ENCODE assay signal across 1 cellular context in the genomic region with DNA sequence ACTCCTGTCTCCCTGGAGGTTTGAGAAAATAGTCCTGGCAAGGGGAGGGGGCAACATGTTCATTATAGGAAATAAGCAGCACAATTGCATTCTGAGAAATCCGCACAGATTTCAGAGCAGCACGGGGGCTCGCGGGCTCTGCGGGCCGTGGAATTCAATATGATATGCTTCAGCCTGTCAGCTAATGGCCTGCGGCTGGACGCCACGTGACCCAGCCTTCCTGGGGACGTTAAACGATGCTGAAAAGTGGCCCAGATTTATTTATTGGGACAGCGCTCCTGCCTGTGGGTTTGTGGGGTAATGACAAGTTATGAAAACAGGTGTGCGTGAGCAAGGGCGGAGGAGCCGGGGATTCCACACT.
A peak's percentile ranks its signal among the peaks of the same experiment; 100 is the strongest.
TF ChIP-seq lines count a peak whose summit lies in the region.

No MANE protein-coding gene starts in this region.

TF ChIP-seq in K562, 482 proteins besides CTCF, POLR2A, EP300 and RAD21 (continued from another document):
- no peak for TF ChIP-seq ZNF407 (IDR thresholded peaks at IDR 0.05; ENCODE audit: low read depth)
- TF ChIP-seq USF1 (CRISPR knock-in tag; IDR thresholded peaks at IDR 0.05), result peak; percentile 52
- TF ChIP-seq KAT7 (CRISPR knock-in tag; IDR thresholded peaks at IDR 0.05; ENCODE audit: borderline replicate concordance), result no peak
- TF ChIP-seq USF2 (CRISPR knock-in tag; IDR thresholded peaks at IDR 0.05), result peak; percentile 67
- no peak for TF ChIP-seq TSC22D4 (tag; IDR thresholded peaks at IDR 0.05)
- no peak for TF ChIP-seq ARID2 (IDR thresholded peaks at IDR 0.05)
- TF ChIP-seq TAF7 (tag; IDR thresholded peaks at IDR 0.05), result no peak
- no peak for TF ChIP-seq ZSCAN29 (IDR thresholded peaks at IDR 0.05)
- TF ChIP-seq MLX (CRISPR knock-in tag; conservative IDR thresholded peaks at IDR 0.05), result no peak
- 0 out of 2 replicates have a peak, but pooled peaks have one; percentile 27 for TF ChIP-seq RAD51 (IDR thresholded peaks at IDR 0.05; ENCODE audit: borderline replicate concordance, low read depth)
- TF ChIP-seq DACH1 (IDR thresholded peaks at IDR 0.05; ENCODE audit: partially characterized antibody), result no peak
- TF ChIP-seq ZNF431 (CRISPR knock-in tag; IDR thresholded peaks at IDR 0.05), result no peak
- TF ChIP-seq, protein P1, sequence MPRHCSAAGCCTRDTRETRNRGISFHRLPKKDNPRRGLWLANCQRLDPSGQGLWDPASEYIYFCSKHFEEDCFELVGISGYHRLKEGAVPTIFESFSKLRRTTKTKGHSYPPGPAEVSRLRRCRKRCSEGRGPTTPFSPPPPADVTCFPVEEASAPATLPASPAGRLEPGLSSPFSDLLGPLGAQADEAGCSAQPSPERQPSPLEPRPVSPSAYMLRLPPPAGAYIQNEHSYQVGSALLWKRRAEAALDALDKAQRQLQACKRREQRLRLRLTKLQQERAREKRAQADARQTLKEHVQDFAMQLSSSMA (CRISPR knock-in tag; IDR thresholded peaks at IDR 0.05), result no peak
